ENCODE assay signal across 15 cellular contexts in genomic region chr2:69195706-69196105, GRCh38.
"Had no signal": no experiment of that assay in that cellular context is flagged by ENCODE, and none has a peak within 500 bp of the region (broad histone marks: within the 10 kb centered on the region; RNA-seq: fewer than 3 reads in every experiment).

No MANE protein-coding gene starts in this region.

- H3K4me1 ChIP-seq: colonic mucosa had no signal

- DNase-seq: activated CD4-positive, alpha-beta T cell treated with anti-CD3 and anti-CD28 coated beads for 1 hour; activated CD4-positive, alpha-beta T cell treated with anti-CD3 and anti-CD28 coated beads, Interleukin-2, amount 50 U/mL, for 4 hours; activated naive CD4-positive, alpha-beta T cell treated with anti-CD3 and anti-CD28 coated beads, Interleukin-2, amount 10 ng/mL, durations not matched to agents 7 days and 5 days; colonic mucosa; head of caudate nucleus; left colon; naive thymus-derived CD4-positive, alpha-beta T cell; posterior cingulate gyrus; retina; stimulated activated naive CD8-positive, alpha-beta T cell treated with anti-CD3 and anti-CD28 coated beads, Interleukin-15, Interleukin-2, amounts not matched to agents 100 U/mL and 50 U/mL, for 24 hours; T-helper 1 cell had no signal

- H3K9me3 ChIP-seq: colonic mucosa, esophagus muscularis mucosa, neutrophil had no signal

- H3K9me3 Mint-ChIP-seq: activated naive CD4-positive, alpha-beta T cell treated with anti-CD3 and anti-CD28 coated beads, Interleukin-2, amount 10 ng/mL, durations not matched to agents 7 days and 5 days; naive thymus-derived CD4-positive, alpha-beta T cell had no signal

- H3K27me3 ChIP-seq: colonic mucosa, esophagus muscularis mucosa had no signal

- H3K4me1 Mint-ChIP-seq: activated naive CD4-positive, alpha-beta T cell treated with anti-CD3 and anti-CD28 coated beads, Interleukin-2, amount 10 ng/mL, durations not matched to agents 7 days and 5 days; naive thymus-derived CD4-positive, alpha-beta T cell had no signal

- H3K4me3 ChIP-seq: colonic mucosa, esophagus muscularis mucosa, lung had no signal

- H3K27ac ChIP-seq: colonic mucosa, neutrophil, VCaP had no signal

- H3K36me3 ChIP-seq: colonic mucosa, neutrophil had no signal

- H3K27ac Mint-ChIP-seq: activated naive CD4-positive, alpha-beta T cell treated with anti-CD3 and anti-CD28 coated beads, Interleukin-2, amount 10 ng/mL, durations not matched to agents 7 days and 5 days; naive thymus-derived CD4-positive, alpha-beta T cell had no signal

- H3K4me3 Mint-ChIP-seq: activated naive CD4-positive, alpha-beta T cell treated with anti-CD3 and anti-CD28 coated beads, Interleukin-2, amount 10 ng/mL, durations not matched to agents 7 days and 5 days; naive thymus-derived CD4-positive, alpha-beta T cell had no signal

- H3K36me3 Mint-ChIP-seq: activated naive CD4-positive, alpha-beta T cell treated with anti-CD3 and anti-CD28 coated beads, Interleukin-2, amount 10 ng/mL, durations not matched to agents 7 days and 5 days; naive thymus-derived CD4-positive, alpha-beta T cell had no signal
